In the genomic region with DNA sequence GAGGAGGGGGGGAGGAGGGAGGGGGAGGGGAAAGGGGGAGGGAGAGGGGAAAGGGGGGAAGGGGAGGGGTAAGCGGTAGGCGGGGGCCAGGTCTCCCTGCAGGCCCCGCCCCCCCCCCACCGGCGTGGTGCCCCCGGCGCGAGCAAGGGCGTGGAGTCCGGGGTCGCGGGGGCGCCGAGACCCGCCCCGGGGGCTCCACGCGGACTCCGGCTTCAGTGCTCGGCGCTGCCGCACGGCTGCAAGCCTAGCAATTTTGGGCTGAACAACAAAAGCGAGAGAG, we compare ENCODE assay signal across 2 cellular contexts.
TF ChIP-seq lines count a peak whose summit lies in the region.

No MANE protein-coding gene starts in this region.

TF ChIP-seq in SK-N-SH, 30 proteins besides CTCF, POLR2A, EP300 and RAD21 (continued from another document):
- TF ChIP-seq USF1 (IDR thresholded peaks at IDR 0.05; ENCODE audit: borderline replicate concordance, low read depth) (no peak), IRF3 (IDR thresholded peaks at IDR 0.05; ENCODE audit: low read depth, low read length) (no peak)
TF ChIP-seq in SK-N-SH: peak in this region for 0.

TF ChIP-seq in SK-N-SH treated with all-trans-retinoic acid at 6 μM for 48 hours, 23 proteins besides CTCF, POLR2A, EP300 and RAD21 (continued from another document):
- TF ChIP-seq CSRNP3 (CRISPR knock-in tag; IDR thresholded peaks at IDR 0.05) (no peak), ARNTL (CRISPR knock-in tag; IDR thresholded peaks at IDR 0.05; ENCODE audit: borderline replicate concordance, low read depth) (no peak), ZNF70 (CRISPR knock-in tag; IDR thresholded peaks at IDR 0.05) (no peak), RARB (CRISPR knock-in tag; IDR thresholded peaks at IDR 0.05) (no peak), CSDC2 (CRISPR knock-in tag; IDR thresholded peaks at IDR 0.05) (no peak)
TF ChIP-seq in SK-N-SH treated with all-trans-retinoic acid at 6 μM for 48 hours: peak in this region for 0.
